ENCODE assay signal across 6 cellular contexts in genomic region chr1:54843449-54843848, GRCh38. TPM values are rescaled to one million over a fixed set of nuclear protein-coding genes. Genes with fewer than 3 reads are reported as not detected.
"Had no signal": no experiment of that assay in that cellular context is flagged by ENCODE, and none has a peak within 500 bp of the region (broad histone marks: within the 10 kb centered on the region; RNA-seq: fewer than 3 reads in every experiment).

No MANE protein-coding gene starts in this region.

- DNase-seq: H9, HCEC 1CT, HFFc6, KG1 had no signal

- H3K9me3 Mint-ChIP-seq: GM23338, H9, HFFc6 had no signal

- H3K27me3 Mint-ChIP-seq: IgD-negative memory B cell had no signal

- H3K36me3 Mint-ChIP-seq: IgD-negative memory B cell had no signal

- H3K4me3 ChIP-seq: GM23338 had no signal

- H3K4me1 Mint-ChIP-seq: GM23338, H9, IgD-negative memory B cell had no signal

- ATAC-seq: GM23338 had no signal

- H3K4me3 Mint-ChIP-seq: GM23338, H9, HFFc6, IgD-negative memory B cell had no signal

- H3K27ac Mint-ChIP-seq: GM23338, H9, HFFc6, IgD-negative memory B cell had no signal

RNA-seq across cellular contexts. Expression of gene TTC22, which starts 42.3 kb away (rescaled TPM):
- total RNA-seq: HFFc6 had no signal
